In genomic region chr6:5681480-5681879, GRCh38 we compare ENCODE assay signal across 20 cellular contexts.
A peak's percentile ranks its signal among the peaks of the same experiment; 100 is the strongest.
DNase-seq lines count a peak whose midpoint lies in the region; ATAC-seq and TF ChIP-seq lines count a peak whose summit lies in the region.
"Had no signal": no experiment of that assay in that cellular context is flagged by ENCODE, and none has a peak within 500 bp of the region (broad histone marks: within the 10 kb centered on the region; RNA-seq: fewer than 3 reads in every experiment).

No MANE protein-coding gene starts in this region.

- peak overlapping the region; percentile 38 for H3K27ac ChIP-seq in KOPT-K1 (ENCODE audit: low read depth, low read length, poor library complexity, severe bottlenecking)
- no peak overlapping the region for H3K27ac ChIP-seq in effector memory CD4-positive, alpha-beta T cell (ENCODE audit: insufficient read depth, low read length, poor library complexity, severe bottlenecking)
- H3K27ac ChIP-seq: vagina had no signal

- H3K4me3 ChIP-seq in effector memory CD4-positive, alpha-beta T cell (ENCODE audit: insufficient read depth, low read depth, low read length, poor library complexity, severe bottlenecking) = no peak overlapping the region
- H3K4me3 ChIP-seq: mucosa of descending colon, vagina had no signal

- no peaks in the 10 kb centered on the region for H3K9me3 ChIP-seq in KOPT-K1 (ENCODE audit: insufficient read depth, low read length, poor library complexity, severe bottlenecking)
- no peaks in the 10 kb centered on the region for H3K9me3 ChIP-seq in effector memory CD4-positive, alpha-beta T cell (ENCODE audit: control insufficient read depth, low read length)
- H3K9me3 ChIP-seq: mucosa of descending colon, vagina had no signal

- H3K27ac Mint-ChIP-seq in activated CD4-positive, alpha-beta T cell treated with anti-CD3 and anti-CD28 coated beads for 36 hours = no peak overlapping the region
- H3K27ac Mint-ChIP-seq in dendritic cell treated with granulocyte-macrophage colony-stimulating factor and Interleukin-4, amounts not matched to agents 40 ng/mL and 50 ng/mL, for 4 days = peak overlapping the region; percentile 68
- H3K27ac Mint-ChIP-seq in osteocyte (ENCODE audit: unreplicated experiment) (peak overlapping the region; percentile 43), HFFc6 (no peak overlapping the region)

- POLR2A ChIA-PET in activated CD4-positive, alpha-beta T cell treated with anti-CD3 and anti-CD28 coated beads for 36 hours (lab: Charles Lee) = no interaction called here

- CTCF ChIA-PET in activated CD4-positive, alpha-beta T cell treated with anti-CD3 and anti-CD28 coated beads for 36 hours (lab: Charles Lee) = no interaction called here

- peak; percentile 58 for ATAC-seq in activated CD4-positive, alpha-beta T cell treated with anti-CD3 and anti-CD28 coated beads for 36 hours
- no peak for ATAC-seq in GM19455 (IDR thresholded peaks at IDR 0.05; ENCODE audit: unreplicated experiment)
- ATAC-seq: left lobe of liver, mucosa of descending colon, Right ventricle myocardium inferior had no signal

- intact Hi-C loops in activated CD4-positive, alpha-beta T cell treated with anti-CD3 and anti-CD28 coated beads for 36 hours (cut with DNase I, micrococcal nuclease) = no loop called here
- intact Hi-C loops in dendritic cell treated with granulocyte-macrophage colony-stimulating factor and Interleukin-4, amounts not matched to agents 40 ng/mL and 50 ng/mL, for 4 days (cut with micrococcal nuclease) = no loop called here

- no peaks in the 10 kb centered on the region for H3K36me3 ChIP-seq in KOPT-K1 (ENCODE audit: insufficient read depth, low read length)
- no peaks in the 10 kb centered on the region for H3K36me3 ChIP-seq in effector memory CD4-positive, alpha-beta T cell (ENCODE audit: control insufficient read depth, insufficient read depth, low read length)
- H3K36me3 ChIP-seq: vagina had no signal

- no peaks in the 10 kb centered on the region for H3K9me3 Mint-ChIP-seq in activated CD4-positive, alpha-beta T cell treated with anti-CD3 and anti-CD28 coated beads for 36 hours (ENCODE audit: low read depth)
- peaks cover 9% of the 10 kb centered on the region for H3K9me3 Mint-ChIP-seq in dendritic cell treated with granulocyte-macrophage colony-stimulating factor and Interleukin-4, amounts not matched to agents 40 ng/mL and 50 ng/mL, for 4 days
- H3K9me3 Mint-ChIP-seq in osteocyte (ENCODE audit: unreplicated experiment) (no peaks in the 10 kb centered on the region), HFFc6 (no peaks in the 10 kb centered on the region)

- TF ChIP-seq CTCF in osteocyte (IDR thresholded peaks at IDR 0.05) (no peak), HFFc6 (IDR thresholded peaks at IDR 0.05) (no peak)

- no peaks in the 10 kb centered on the region for H3K27me3 Mint-ChIP-seq in activated CD4-positive, alpha-beta T cell treated with anti-CD3 and anti-CD28 coated beads for 36 hours
- H3K27me3 Mint-ChIP-seq in dendritic cell treated with granulocyte-macrophage colony-stimulating factor and Interleukin-4, amounts not matched to agents 40 ng/mL and 50 ng/mL, for 4 days = no peaks in the 10 kb centered on the region
- no peaks in the 10 kb centered on the region for H3K27me3 Mint-ChIP-seq in osteocyte (ENCODE audit: unreplicated experiment)
- H3K27me3 Mint-ChIP-seq in HFFc6 (ENCODE audit: insufficient read depth) = no peaks in the 10 kb centered on the region; the same call in 1 of the 2 replicates

- H3K27me3 ChIP-seq in effector memory CD4-positive, alpha-beta T cell (replicated peaks; ENCODE audit: control insufficient read depth, insufficient read depth, low read length, poor library complexity, severe bottlenecking) = no peaks in the 10 kb centered on the region
- H3K27me3 ChIP-seq: vagina had no signal

- H3K4me1 ChIP-seq in effector memory CD4-positive, alpha-beta T cell (ENCODE audit: control insufficient read depth, insufficient read depth, low read length, poor library complexity, severe bottlenecking) = no peaks in the 10 kb centered on the region
- H3K4me1 ChIP-seq: vagina had no signal

- peaks cover 24% of the 10 kb centered on the region for H3K4me1 Mint-ChIP-seq in activated CD4-positive, alpha-beta T cell treated with anti-CD3 and anti-CD28 coated beads for 36 hours
- H3K4me1 Mint-ChIP-seq in dendritic cell treated with granulocyte-macrophage colony-stimulating factor and Interleukin-4, amounts not matched to agents 40 ng/mL and 50 ng/mL, for 4 days (ENCODE audit: low read depth) = peaks cover 50% of the 10 kb centered on the region
- H3K4me1 Mint-ChIP-seq in osteocyte (ENCODE audit: unreplicated experiment) = peaks cover 37% of the 10 kb centered on the region
- H3K4me1 Mint-ChIP-seq in HFFc6 (ENCODE audit: low read depth) = peaks cover 21% of the 10 kb centered on the region

- no peak for DNase-seq in activated CD4-positive, alpha-beta T cell treated with anti-CD3 and anti-CD28 coated beads for 36 hours
- DNase-seq in activated CD4-positive, alpha-beta T cell treated with anti-CD3 and anti-CD28 coated beads, Interleukin-2, amount 50 U/mL, for 1 hour = no peak
- DNase-seq in osteocyte (ENCODE audit: extremely low spot score, unreplicated experiment) (no peak), HFFc6 (no peak)
- no peak for DNase-seq in effector memory CD4-positive, alpha-beta T cell
- DNase-seq: activated CD4-positive, alpha-beta T cell treated with anti-CD3 and anti-CD28 coated beads, Interleukin-2, amount 50 U/mL, for 4 hours; activated T-cell treated with anti-CD3 and anti-CD28 coated beads for 4 hours; C1 segment of cervical spinal cord; Karpas-422; mucosa of descending colon; NCI-H1105; NCI-H510A treated with DMSO at 0.1 percent for 48 hours; retina; stimulated activated CD4-positive, alpha-beta T cell treated with anti-CD3 and anti-CD28 coated beads, Interleukin-12 subunit alpha, Interleukin-12 subunit beta, amount 100 ng/mL, for 4 hours had no signal

- H3K4me3 Mint-ChIP-seq in activated CD4-positive, alpha-beta T cell treated with anti-CD3 and anti-CD28 coated beads for 36 hours = no peak overlapping the region
- H3K4me3 Mint-ChIP-seq in dendritic cell treated with granulocyte-macrophage colony-stimulating factor and Interleukin-4, amounts not matched to agents 40 ng/mL and 50 ng/mL, for 4 days = no peak overlapping the region
- H3K4me3 Mint-ChIP-seq in osteocyte (ENCODE audit: unreplicated experiment) (no peak overlapping the region), HFFc6 (no peak overlapping the region)

- peaks cover 19% of the 10 kb centered on the region for H3K36me3 Mint-ChIP-seq in activated CD4-positive, alpha-beta T cell treated with anti-CD3 and anti-CD28 coated beads for 36 hours (ENCODE audit: low read depth)
- H3K36me3 Mint-ChIP-seq in dendritic cell treated with granulocyte-macrophage colony-stimulating factor and Interleukin-4, amounts not matched to agents 40 ng/mL and 50 ng/mL, for 4 days (ENCODE audit: low read depth) = no peaks in the 10 kb centered on the region
- no peaks in the 10 kb centered on the region for H3K36me3 Mint-ChIP-seq in osteocyte (ENCODE audit: unreplicated experiment)
- H3K36me3 Mint-ChIP-seq in HFFc6 (ENCODE audit: low read depth) = peaks cover 16% of the 10 kb centered on the region; the same call in 1 of the 2 replicates

Comparison
In these comparisons a context has a peak if more than half of its experiments do, and no peak if none do; other contexts are left out.
1. H3K27ac Mint-ChIP-seq: peak in dendritic cell treated with granulocyte-macrophage colony-stimulating factor and Interleukin-4, amounts not matched to agents 40 ng/mL and 50 ng/mL, for 4 days (single experiment) and osteocyte (single experiment); none in activated CD4-positive, alpha-beta T cell treated with anti-CD3 and anti-CD28 coated beads for 36 hours (single experiment) and HFFc6 (single experiment).